ENCODE assay signal across 8 cellular contexts in the genomic region with DNA sequence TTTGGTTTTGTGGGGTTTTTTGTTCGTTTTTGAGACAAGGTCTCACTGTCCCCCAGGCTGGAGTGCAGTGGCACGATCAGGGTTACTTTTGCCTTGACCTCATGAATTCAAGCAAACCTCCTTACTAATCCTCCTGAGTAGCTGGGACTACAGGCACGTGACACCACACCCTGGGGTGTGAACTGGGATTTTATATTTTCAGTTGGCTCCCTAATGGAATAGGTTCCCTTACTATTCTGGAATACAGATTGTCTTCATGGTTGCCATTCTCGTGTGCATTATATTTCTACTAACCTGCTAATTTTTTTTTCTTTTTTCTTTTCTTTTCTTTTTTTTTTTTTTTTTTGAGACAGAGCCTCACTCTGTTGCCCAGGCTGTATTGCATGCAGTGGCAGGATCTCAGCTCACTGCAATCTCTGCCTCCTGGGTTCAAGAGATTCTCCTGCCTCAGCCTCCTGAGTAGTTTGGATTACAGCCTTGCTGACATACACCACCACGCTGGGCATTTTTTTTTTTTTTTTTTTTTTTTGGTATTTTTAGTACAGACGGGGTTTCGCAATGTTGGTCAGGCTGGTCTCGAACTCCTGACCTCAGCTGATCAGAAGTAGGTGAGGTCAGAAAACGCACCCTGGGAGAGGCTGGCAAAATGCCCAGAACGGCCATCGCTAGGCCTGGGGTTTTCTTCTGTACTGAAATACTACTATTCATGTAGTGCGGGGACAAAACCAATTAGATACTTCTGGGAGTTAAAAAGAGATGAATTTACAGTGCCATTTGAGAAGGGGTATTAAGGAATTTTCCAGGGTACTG. TPM values are rescaled to one million over a fixed set of nuclear protein-coding genes. Genes with fewer than 3 reads are reported as not detected.
DNase-seq lines count a peak whose midpoint lies in the region; ATAC-seq and TF ChIP-seq lines count a peak whose summit lies in the region.
"Not testable (repeated sequence)": the region's sequence is repeated elsewhere in the genome, so short reads cannot be mapped to it uniquely, and the experiment has no call there.
"Had no signal": no experiment of that assay in that cellular context is flagged by ENCODE, and none has a peak within 500 bp of the region (broad histone marks: within the 10 kb centered on the region; RNA-seq: fewer than 3 reads in every experiment).

No MANE protein-coding gene starts in this region.

- H3K27me3 Mint-ChIP-seq in activated CD4-positive, alpha-beta memory T cell treated with anti-CD3 and anti-CD28 coated beads, Interleukin-2, amount 10 ng/mL, durations not matched to agents 7 days and 5 days, result not testable (repeated sequence)

- peak overlapping the region; percentile 95 for H3K27ac Mint-ChIP-seq in activated CD4-positive, alpha-beta memory T cell treated with anti-CD3 and anti-CD28 coated beads, Interleukin-2, amount 10 ng/mL, durations not matched to agents 7 days and 5 days

- H3K4me1 Mint-ChIP-seq in activated CD4-positive, alpha-beta memory T cell treated with anti-CD3 and anti-CD28 coated beads, Interleukin-2, amount 10 ng/mL, durations not matched to agents 7 days and 5 days, result peaks cover 37% of the 10 kb centered on the region

- not testable (repeated sequence) for H3K9me3 Mint-ChIP-seq in activated CD4-positive, alpha-beta memory T cell treated with anti-CD3 and anti-CD28 coated beads, Interleukin-2, amount 10 ng/mL, durations not matched to agents 7 days and 5 days

- CTCF ChIA-PET in Panc1 (lab: Charles Lee); activated CD4-positive, alpha-beta memory T cell treated with anti-CD3 and anti-CD28 coated beads, Interleukin-2, amount 10 ng/mL, durations not matched to agents 7 days and 5 days (lab: Charles Lee): not testable (repeated sequence)

- H3K36me3 Mint-ChIP-seq in activated CD4-positive, alpha-beta memory T cell treated with anti-CD3 and anti-CD28 coated beads, Interleukin-2, amount 10 ng/mL, durations not matched to agents 7 days and 5 days (ENCODE audit: low read depth), result not testable (repeated sequence)

- TF ChIP-seq POLR2A in breast epithelium (IDR thresholded peaks at IDR 0.05), result not testable (repeated sequence)

- intact Hi-C loops in Panc1 (cut with micrococcal nuclease; ENCODE audit: unreplicated experiment); breast epithelium (cut with DNase I; ENCODE audit: low total_unique reads); psoas muscle (cut with DNase I): not testable (repeated sequence)

- H3K4me3 Mint-ChIP-seq in activated CD4-positive, alpha-beta memory T cell treated with anti-CD3 and anti-CD28 coated beads, Interleukin-2, amount 10 ng/mL, durations not matched to agents 7 days and 5 days, result peak overlapping the region; percentile 74

- H3K27ac ChIP-seq in Panc1 (ENCODE audit: low read length), result not testable (repeated sequence)
- H3K27ac ChIP-seq in breast epithelium (peak overlapping the region; percentile 94 to 99), psoas muscle (peak overlapping the region; percentile 88)

- not testable (repeated sequence) for H3K36me3 ChIP-seq in ES-I3 (ENCODE audit: insufficient read depth, low read length); MG63; Panc1 (ENCODE audit: control insufficient read depth, insufficient read depth, low read length); breast epithelium; iPS-15b (ENCODE audit: control insufficient read depth, insufficient read depth, low read length); psoas muscle (ENCODE audit: insufficient read depth in 1 of 2, low read depth in 1 of 2)

- in situ Hi-C loops in Panc1 (cut with HindIII; ENCODE audit: low pct_unique_long_range_greater_than_20kb, low sequenced_read_pairs), result not testable (repeated sequence)

- H3K27me3 ChIP-seq in MG63; Panc1 (ENCODE audit: control insufficient read depth, insufficient read depth, low read length); breast epithelium; iPS-15b (ENCODE audit: control insufficient read depth, insufficient read depth, low read length): not testable (repeated sequence)
- peaks cover 0 to 14% (median 0%) of the 10 kb centered on the region in 3 donors for H3K27me3 ChIP-seq in psoas muscle (ENCODE audit: insufficient read depth in 3 of 3, low read length in 2 of 3)

- BruUV-seq in Panc1 (replicated peaks; lab: Mats Ljungman, UMichigan), result not testable (repeated sequence)

- TF ChIP-seq CTCF in Panc1 (IDR thresholded peaks at IDR 0.05); breast epithelium (IDR thresholded peaks at IDR 0.05); psoas muscle (IDR thresholded peaks at IDR 0.05): not testable (repeated sequence)

- H3K4me3 ChIP-seq in MG63, psoas muscle: not testable (repeated sequence)
- peak overlapping the region; percentile 42 to 69; a peak in 3 of 4 replicates for H3K4me3 ChIP-seq in Panc1 (ENCODE audit: low read depth in 2 of 2, low read length in 2 of 2)
- peak overlapping the region in 1 of 3 donors; percentile 73 for H3K4me3 ChIP-seq in breast epithelium
- peak overlapping the region; percentile 52 for H3K4me3 ChIP-seq in iPS-15b (ENCODE audit: low read depth, low read length)

- WGBS in psoas muscle, 3 donors, result 43 to 51% (median 44%) methylated on average over 10 to 12 of the region's 12 CpGs

- H3K9ac ChIP-seq in ES-I3 (ENCODE audit: low read depth, low read length), result peak overlapping the region; percentile 55; the same call in 1 of the 2 replicates
- not testable (repeated sequence) for H3K9ac ChIP-seq in iPS-15b (ENCODE audit: low read depth, low read length)

- H3K9me3 ChIP-seq in ES-I3 (ENCODE audit: control insufficient read depth, insufficient read depth, low read length); MG63; Panc1 (ENCODE audit: control insufficient read depth, insufficient read depth, low read depth, low read length); breast epithelium; iPS-15b (ENCODE audit: control insufficient read depth, insufficient read depth, low read length); psoas muscle: not testable (repeated sequence)

- DNase-seq in MG63, result peak; percentile 34
- not testable (repeated sequence) for DNase-seq in Panc1 (ENCODE audit: low read depth, low spot score); activated CD4-positive, alpha-beta memory T cell treated with anti-CD3 and anti-CD28 coated beads, Interleukin-2, amount 10 ng/mL, durations not matched to agents 7 days and 5 days; breast epithelium (ENCODE audit: low spot score in 2 of 2)
- DNase-seq in psoas muscle, result peak; percentile 18 to 54

- POLR2A ChIA-PET in Panc1 (lab: Charles Lee), result not testable (repeated sequence)
- POLR2A ChIA-PET in activated CD4-positive, alpha-beta memory T cell treated with anti-CD3 and anti-CD28 coated beads, Interleukin-2, amount 10 ng/mL, durations not matched to agents 7 days and 5 days (lab: Charles Lee), result interaction anchor here (2.5 kb wide), 1 partner anchor 138 kb away, joined by 69 read pairs; no protein-coding TSS in a partner anchor

- ATAC-seq in Panc1, psoas muscle: not testable (repeated sequence)

- not testable (repeated sequence) for H3K4me1 ChIP-seq in ES-I3 (ENCODE audit: insufficient read depth, low read length); Panc1 (ENCODE audit: control insufficient read depth, insufficient read depth, low read length); breast epithelium; iPS-15b (ENCODE audit: control insufficient read depth, insufficient read depth, low read length); psoas muscle

RNA-seq across cellular contexts. Expression of gene PPIAL4F, which starts 42.5 kb away (rescaled TPM):
- not detected in 2 replicates for total RNA-seq in MG63 (2014; rRNA removed; shearing (Covaris generic); ENCODE audit: low replicate concordance)
- not detected for total RNA-seq in Panc1 (2021; ENCODE audit: unreplicated experiment)
- polyA plus RNA-seq in Panc1 (2012; ENCODE audit: insufficient read length), result not detected
- not detected for total RNA-seq in activated CD4-positive, alpha-beta memory T cell treated with anti-CD3 and anti-CD28 coated beads, Interleukin-2, amount 10 ng/mL, durations not matched to agents 7 days and 5 days
- under 1 TPM in 1 of 3 donors, not detected in 2; 0.73 TPM for total RNA-seq in breast epithelium
- not detected for total RNA-seq in psoas muscle
- polyA plus RNA-seq in psoas muscle, result not detected
- total RNA-seq: lower leg skin had no signal
